Comparison of ENCODE assay signal across 13 cellular contexts in genomic region chr1:217562229-217562878, GRCh38.
A peak's percentile ranks its signal among the peaks of the same experiment; 100 is the strongest.
DNase-seq lines count a peak whose midpoint lies in the region; ATAC-seq and TF ChIP-seq lines count a peak whose summit lies in the region.
"Had no signal": no experiment of that assay in that cellular context is flagged by ENCODE, and none has a peak within 500 bp of the region (broad histone marks: within the 10 kb centered on the region; RNA-seq: fewer than 3 reads in every experiment).

No MANE protein-coding gene starts in this region.

- no peaks in the 10 kb centered on the region for H3K27me3 ChIP-seq in GM23248 (replicated peaks; ENCODE audit: insufficient read depth)
- no peaks in the 10 kb centered on the region for H3K27me3 ChIP-seq in RWPE2 (ENCODE audit: insufficient read depth, poor library complexity, severe bottlenecking)
- no peaks in the 10 kb centered on the region for H3K27me3 ChIP-seq in skeletal muscle satellite cell (ENCODE audit: control insufficient read depth, insufficient read depth, low read length)

- CTCF ChIA-PET in OCI-LY7 (lab: Charles Lee; ENCODE audit: unreplicated experiment), result no interaction called here

- POLR2A ChIA-PET in OCI-LY7 (lab: Charles Lee), result no interaction called here

- H3K9me3 ChIP-seq in GM23248 (ENCODE audit: low read depth), result no peaks in the 10 kb centered on the region
- no peaks in the 10 kb centered on the region for H3K9me3 ChIP-seq in RWPE2 (ENCODE audit: severe bottlenecking)
- no peaks in the 10 kb centered on the region for H3K9me3 ChIP-seq in skeletal muscle satellite cell (replicated peaks; ENCODE audit: low read length)
- H3K9me3 ChIP-seq in OCI-LY7 (ENCODE audit: low read length), result no peaks in the 10 kb centered on the region
- H3K9me3 ChIP-seq: thoracic aorta had no signal

- H3K9ac ChIP-seq in GM23248 (no peak overlapping the region), skeletal muscle satellite cell (ENCODE audit: low read depth, low read length) (no peak overlapping the region)

- H4K20me1 ChIP-seq in GM23248 (ENCODE audit: insufficient read depth) (no peaks in the 10 kb centered on the region), OCI-LY7 (ENCODE audit: insufficient read depth, low read length) (no peaks in the 10 kb centered on the region)

- TF ChIP-seq CTCF in RWPE2 (IDR thresholded peaks at IDR 0.05; ENCODE audit: poor library complexity, severe bottlenecking) (no peak), fibroblast of mammary gland (conservative IDR thresholded peaks at IDR 0.05; ENCODE audit: control insufficient read depth, insufficient read depth, low read depth, low read length) (no peak), OCI-LY7 (conservative IDR thresholded peaks at IDR 0.05; ENCODE audit: low read length) (no peak)

- WGBS in GM23248 (ENCODE audit: low coverage in 1 of 2, low lambda C conversion rate in 2 of 2, missing lambda C conversion rate in 2 of 2), 2 experiments, result 30 to 33% methylated on average over 4 of the region's 4 CpGs

- ATAC-seq in RWPE2 (ENCODE audit: low read depth) (peak; percentile 97), left cardiac atrium (no peak), GM21390 (IDR thresholded peaks at IDR 0.05; ENCODE audit: unreplicated experiment) (no peak)
- ATAC-seq: activated CD8-positive, alpha-beta T cell treated with anti-CD3 and anti-CD28 coated beads for 36 hours had no signal

- H2AFZ ChIP-seq in GM23248, result no peak overlapping the region
- H2AFZ ChIP-seq in OCI-LY7 (ENCODE audit: low read length), result no peak overlapping the region

- H3K4me2 ChIP-seq in GM23248 (ENCODE audit: unreplicated experiment) (peak overlapping the region; percentile 38), skeletal muscle satellite cell (ENCODE audit: low read length) (peak overlapping the region; percentile 58), OCI-LY7 (ENCODE audit: low read length) (no peak overlapping the region)

- DNase-seq in GM23248 (peak; percentile 79), RWPE2 (ENCODE audit: low spot score) (no peak), fibroblast of mammary gland (ENCODE audit: low read depth) (peak; percentile 86), left cardiac atrium (no peak), OCI-LY7 (ENCODE audit: low spot score) (no peak)
- DNase-seq: activated CD8-positive, alpha-beta T cell treated with anti-CD3 and anti-CD28 coated beads for 36 hours; activated naive CD4-positive, alpha-beta T cell treated with anti-CD3 and anti-CD28 coated beads for 36 hours; GDM1; NCI-H1694; retina had no signal

- H3K79me2 ChIP-seq in GM23248 (ENCODE audit: insufficient read depth), result no peaks in the 10 kb centered on the region
- no peaks in the 10 kb centered on the region for H3K79me2 ChIP-seq in OCI-LY7 (ENCODE audit: insufficient read depth, low read depth, low read length)

- in situ Hi-C loops in GM23248 (cut with MboI), result no loop called here

- H3K9me2 ChIP-seq in GM23248 (ENCODE audit: insufficient read depth) (no peaks in the 10 kb centered on the region; the same call in 1 of the 2 replicates), OCI-LY7 (ENCODE audit: insufficient read depth, low read length) (no peaks in the 10 kb centered on the region)

- H3F3A ChIP-seq in GM23248 (ENCODE audit: insufficient read depth), result peaks cover 25% of the 10 kb centered on the region

- intact Hi-C loops in left cardiac atrium (cut with DNase I) (no loop called here), OCI-LY7 (cut with micrococcal nuclease; ENCODE audit: unreplicated experiment) (no loop called here)

- H3K27ac ChIP-seq in GM23248 (peak overlapping the region; percentile 47), RWPE2 (ENCODE audit: poor library complexity, severe bottlenecking) (peak overlapping the region; percentile 64), OCI-LY7 (ENCODE audit: low read depth, low read length, poor library complexity, severe bottlenecking) (no peak overlapping the region)
- H3K27ac ChIP-seq: thoracic aorta had no signal

- peaks cover 19% of the 10 kb centered on the region for H3K4me1 ChIP-seq in GM23248 (ENCODE audit: insufficient read depth)
- H3K4me1 ChIP-seq in RWPE2 (ENCODE audit: insufficient read depth, poor library complexity, severe bottlenecking), result peaks cover 13% of the 10 kb centered on the region
- H3K4me1 ChIP-seq in skeletal muscle satellite cell (ENCODE audit: control insufficient read depth, insufficient read depth, low read length), result peaks cover 17% of the 10 kb centered on the region
- no peaks in the 10 kb centered on the region for H3K4me1 ChIP-seq in OCI-LY7 (ENCODE audit: insufficient read depth, low read length, poor library complexity, severe bottlenecking)

- H3K4me3 ChIP-seq in GM23248 (peak overlapping the region; percentile 48), RWPE2 (ENCODE audit: severe bottlenecking) (no peak overlapping the region), fibroblast of mammary gland (ENCODE audit: control insufficient read depth, low read depth, low read length) (no peak overlapping the region), skeletal muscle satellite cell (ENCODE audit: low read length) (peak overlapping the region; percentile 38), OCI-LY7 (ENCODE audit: low read depth, low read length, poor library complexity, severe bottlenecking) (no peak overlapping the region)
- H3K4me3 ChIP-seq: thoracic aorta had no signal

- no TSS peak for BruUV-seq in OCI-LY7 (replicated peaks; lab: Mats Ljungman, UMichigan)

- H3K36me3 ChIP-seq in GM23248 (ENCODE audit: low read depth) (no peaks in the 10 kb centered on the region), RWPE2 (ENCODE audit: low read depth) (no peaks in the 10 kb centered on the region), skeletal muscle satellite cell (ENCODE audit: insufficient read depth, low read length) (no peaks in the 10 kb centered on the region), OCI-LY7 (ENCODE audit: insufficient read depth, low read length) (no peaks in the 10 kb centered on the region)
- H3K36me3 ChIP-seq: thoracic aorta had no signal

Comparison
In these comparisons a context has a peak if more than half of its experiments do, and no peak if none do; other contexts are left out.
1. DNase-seq: peak in GM23248 (single experiment) and fibroblast of mammary gland (single experiment); none in RWPE2 (single experiment), left cardiac atrium (single experiment) and OCI-LY7 (single experiment).
2. H3K4me3 ChIP-seq: peak in GM23248 (single experiment) and skeletal muscle satellite cell (single experiment); none in RWPE2 (single experiment), fibroblast of mammary gland (single experiment) and OCI-LY7 (single experiment).